In genomic region chr15:74317820-74318375, GRCh38 we compare ENCODE assay signal across 9 cellular contexts. TPM values are rescaled to one million over a fixed set of nuclear protein-coding genes. Genes with fewer than 3 reads are reported as not detected.
DNase-seq lines count a peak whose midpoint lies in the region; ATAC-seq lines count a peak whose summit lies in the region.
"Had no signal": no experiment of that assay in that cellular context is flagged by ENCODE, and none has a peak within 500 bp of the region (broad histone marks: within the 10 kb centered on the region; RNA-seq: fewer than 3 reads in every experiment).

No MANE protein-coding gene starts in this region.

- ATAC-seq in HG03139 (IDR thresholded peaks at IDR 0.05; ENCODE audit: unreplicated experiment): no peak
- no peak for ATAC-seq in activated CD4-positive, alpha-beta T cell treated with anti-CD3 and anti-CD28 coated beads for 36 hours
- ATAC-seq in effector memory CD8-positive, alpha-beta T cell (replicated peaks): no peak

- H3K27me3 ChIP-seq in rectal smooth muscle tissue (ENCODE audit: control insufficient read depth, insufficient read depth, low read length): no peaks in the 10 kb centered on the region

- no peaks in the 10 kb centered on the region for H3K4me1 ChIP-seq in rectal smooth muscle tissue (ENCODE audit: control insufficient read depth, insufficient read depth, low read length)

- POLR2A ChIA-PET in activated CD4-positive, alpha-beta T cell treated with anti-CD3 and anti-CD28 coated beads for 36 hours (lab: Charles Lee): no interaction called here

- CTCF ChIA-PET in activated CD4-positive, alpha-beta T cell treated with anti-CD3 and anti-CD28 coated beads for 36 hours (lab: Charles Lee): no interaction called here

- H3K27ac Mint-ChIP-seq in activated CD4-positive, alpha-beta T cell treated with anti-CD3 and anti-CD28 coated beads for 36 hours: no peak overlapping the region
- no peak overlapping the region for H3K27ac Mint-ChIP-seq in effector memory CD8-positive, alpha-beta T cell

- no peaks in the 10 kb centered on the region for H3K27me3 Mint-ChIP-seq in activated CD4-positive, alpha-beta T cell treated with anti-CD3 and anti-CD28 coated beads for 36 hours
- peaks cover 0 to 11% of the 10 kb centered on the region in 2 donors for H3K27me3 Mint-ChIP-seq in effector memory CD8-positive, alpha-beta T cell

- no peak overlapping the region for H3K4me3 Mint-ChIP-seq in activated CD4-positive, alpha-beta T cell treated with anti-CD3 and anti-CD28 coated beads for 36 hours
- no peak overlapping the region for H3K4me3 Mint-ChIP-seq in effector memory CD8-positive, alpha-beta T cell

- DNase-seq in Daoy (ENCODE audit: low read depth) (peak; percentile 95), NCI-H345 treated with DMSO at 0.1 percent for 48 hours (lab: John Stamatoyannopoulos, UW; ENCODE audit: unreplicated experiment) (peak; percentile 54), fibroblast of gingiva (ENCODE audit: low read depth) (peak; percentile 94), NCI-H1048 (lab: John Stamatoyannopoulos, UW) (no peak)
- DNase-seq in activated CD4-positive, alpha-beta T cell treated with anti-CD3 and anti-CD28 coated beads for 36 hours: no peak
- no peak for DNase-seq in effector memory CD8-positive, alpha-beta T cell

- no peak overlapping the region for H3K4me3 ChIP-seq in rectal smooth muscle tissue (ENCODE audit: low read length)

- H3K36me3 Mint-ChIP-seq in activated CD4-positive, alpha-beta T cell treated with anti-CD3 and anti-CD28 coated beads for 36 hours (ENCODE audit: low read depth): no peaks in the 10 kb centered on the region
- H3K36me3 Mint-ChIP-seq in effector memory CD8-positive, alpha-beta T cell (ENCODE audit: insufficient read depth): peaks cover 3% of the 10 kb centered on the region

- H3K27ac ChIP-seq in rectal smooth muscle tissue (ENCODE audit: low read depth, low read length): peak overlapping the region; percentile 55
- H3K27ac ChIP-seq: VCaP had no signal

- H3K4me1 Mint-ChIP-seq in activated CD4-positive, alpha-beta T cell treated with anti-CD3 and anti-CD28 coated beads for 36 hours: peaks cover 20% of the 10 kb centered on the region
- H3K4me1 Mint-ChIP-seq in effector memory CD8-positive, alpha-beta T cell (ENCODE audit: low read depth in 2 of 2): peaks cover 10 to 17% of the 10 kb centered on the region in 2 donors

- intact Hi-C loops in activated CD4-positive, alpha-beta T cell treated with anti-CD3 and anti-CD28 coated beads for 36 hours (cut with DNase I, micrococcal nuclease): loop anchor here in 1 of 2 experiments (5.0 kb wide), 1 partner anchor 346 kb away; no protein-coding TSS in a partner anchor

- no peaks in the 10 kb centered on the region for H3K9me3 Mint-ChIP-seq in activated CD4-positive, alpha-beta T cell treated with anti-CD3 and anti-CD28 coated beads for 36 hours (ENCODE audit: low read depth)
- no peaks in the 10 kb centered on the region for H3K9me3 Mint-ChIP-seq in effector memory CD8-positive, alpha-beta T cell

- no peak overlapping the region for H3K9ac ChIP-seq in rectal smooth muscle tissue (ENCODE audit: low read length)

- no peaks in the 10 kb centered on the region for H3K36me3 ChIP-seq in rectal smooth muscle tissue (ENCODE audit: control insufficient read depth, insufficient read depth, low read length)

RNA-seq across cellular contexts. Expression of gene CYP11A1, which starts 49.5 kb away (rescaled TPM):
- 0.06 and 0.12 TPM in 2 replicates for total RNA-seq in Daoy (2014; rRNA removed; shearing (Covaris generic))
- not detected for total RNA-seq in activated CD4-positive, alpha-beta T cell treated with anti-CD3 and anti-CD28 coated beads for 36 hours

Comparison
In these comparisons a context has a peak if more than half of its experiments do, and no peak if none do; other contexts are left out.
1. DNase-seq: peak in Daoy (single experiment), NCI-H345 treated with DMSO at 0.1 percent for 48 hours (single experiment) and fibroblast of gingiva (single experiment); none in NCI-H1048 (single experiment), activated CD4-positive, alpha-beta T cell treated with anti-CD3 and anti-CD28 coated beads for 36 hours (single experiment) and effector memory CD8-positive, alpha-beta T cell (0 of 3).